Comparison of ENCODE assay signal across 20 cellular contexts in genomic region chr12:2764398-2764797, GRCh38. TPM values are rescaled to one million over a fixed set of nuclear protein-coding genes. Genes with fewer than 3 reads are reported as not detected.
DNase-seq lines count a peak whose midpoint lies in the region; ATAC-seq, FAIRE-seq and TF ChIP-seq lines count a peak whose summit lies in the region.
"Had no signal": no experiment of that assay in that cellular context is flagged by ENCODE, and none has a peak within 500 bp of the region (broad histone marks: within the 10 kb centered on the region; RNA-seq: fewer than 3 reads in every experiment).

No MANE protein-coding gene starts in this region.

- no peak overlapping the region for H3K9ac ChIP-seq in liver (ENCODE audit: low read depth in 1 of 2, low read length in 2 of 2)
- H3K9ac ChIP-seq in HepG2 (ENCODE audit: insufficient read depth, low read depth, low read length): no peak overlapping the region
- H3K9ac ChIP-seq: SK-N-SH had no signal

- intact Hi-C loops in HepG2 (cut with micrococcal nuclease; ENCODE audit: unreplicated experiment): no loop called here
- intact Hi-C loops in left colon (cut with DNase I, micrococcal nuclease): no loop called here

- H3K4me1 ChIP-seq in liver (ENCODE audit: control insufficient read depth in 4 of 4, insufficient read depth in 4 of 4, low read length in 3 of 4) (peaks cover 2 to 20% (median 18%) of the 10 kb centered on the region in 4 donors), HepG2 (ENCODE audit: insufficient read depth, low read length) (no peaks in the 10 kb centered on the region), small intestine (ENCODE audit: control insufficient read depth in 2 of 2, insufficient read depth in 1 of 2, low read depth in 1 of 2, low read length in 1 of 2) (peaks cover 0 to 3% of the 10 kb centered on the region in 2 donors)

- no peak overlapping the region for H3K27ac Mint-ChIP-seq in activated naive CD8-positive, alpha-beta T cell treated with anti-CD3 and anti-CD28 coated beads, Interleukin-2, amount 50 U/mL, for 24 hours
- H3K27ac Mint-ChIP-seq: CD4-positive, CD25-positive, alpha-beta regulatory T cell had no signal

- no peaks in the 10 kb centered on the region for H4K20me1 ChIP-seq in HepG2 (ENCODE audit: insufficient read depth, low read length)

- H3K36me3 Mint-ChIP-seq in activated naive CD8-positive, alpha-beta T cell treated with anti-CD3 and anti-CD28 coated beads, Interleukin-2, amount 50 U/mL, for 24 hours (ENCODE audit: low read depth): no peaks in the 10 kb centered on the region
- H3K36me3 Mint-ChIP-seq: CD4-positive, CD25-positive, alpha-beta regulatory T cell had no signal

- POLR2A ChIA-PET in HepG2 (lab: Yijun Ruan, JAX): no interaction called here

- TF ChIP-seq POLR2A in HepG2 (IDR thresholded peaks at IDR 0.05; ENCODE audit: insufficient read depth in 1 of 2, low read depth in 2 of 2, low read length in 2 of 2): no peak

- H3K4me2 ChIP-seq in HepG2 (ENCODE audit: low read depth, low read length): no peak overlapping the region
- H3K4me2 ChIP-seq: SK-N-SH had no signal

- peak in 1 of 2 donors; percentile 38 for TF ChIP-seq RAD21 in liver (IDR thresholded peaks at IDR 0.05)
- no peak for TF ChIP-seq RAD21 in HepG2 (CRISPR knock-in tag; IDR thresholded peaks at IDR 0.05)

- no peaks in the 10 kb centered on the region for H3K36me3 ChIP-seq in liver (ENCODE audit: control insufficient read depth in 4 of 4, insufficient read depth in 3 of 4, low read depth in 1 of 4, low read length in 3 of 4)
- H3K36me3 ChIP-seq in HepG2 (replicated peaks in 1 of 2; ENCODE audit: control insufficient read depth in 1 of 2, insufficient read depth in 2 of 2, low read length in 2 of 2): no peaks in the 10 kb centered on the region
- no peaks in the 10 kb centered on the region for H3K36me3 ChIP-seq in small intestine (ENCODE audit: control insufficient read depth in 2 of 2, insufficient read depth in 2 of 2, low read length in 2 of 2)

- no peaks in the 10 kb centered on the region for H3K79me2 ChIP-seq in HepG2 (ENCODE audit: insufficient read depth, low read length)

- no peak for DNase-seq in HepG2 (ENCODE audit: low spot score)
- no peak for DNase-seq in left colon
- DNase-seq in small intestine: peak; percentile 25
- no peak for DNase-seq in iPS-NIHi11 (ENCODE audit: low spot score)
- DNase-seq in COLO829 (ENCODE audit: low spot score): no peak
- DNase-seq in activated naive CD8-positive, alpha-beta T cell treated with anti-CD3 and anti-CD28 coated beads, Interleukin-2, amount 50 U/mL, for 24 hours: no peak
- no peak for DNase-seq in NCI-H1417 treated with DMSO at 0.1 percent for 48 hours (lab: John Stamatoyannopoulos, UW)
- DNase-seq: CD4-positive, CD25-positive, alpha-beta regulatory T cell; COR-L47; DMS53; H7; MV-4-11; NCI-H1105; NCI-H2081; NCI-H226; NCI-H510A treated with DMSO at 0.1 percent for 48 hours; SK-N-SH had no signal

- no peak for FAIRE-seq in HepG2 (lab: Jason Lieb, UNC)
- no peak for FAIRE-seq in small intestine (lab: Jason Lieb, UNC)
- FAIRE-seq: GM18507 had no signal

- H3K27ac ChIP-seq in liver (ENCODE audit: low read depth in 1 of 2, low read length in 2 of 2) (no peak overlapping the region), HepG2 (ENCODE audit: extremely low read length, insufficient read depth, low read length) (no peak overlapping the region), small intestine (ENCODE audit: low read depth in 1 of 2, low read length in 1 of 2) (no peak overlapping the region)
- H3K27ac ChIP-seq: HL-60 had no signal

- H3K9me3 ChIP-seq in liver (ENCODE audit: control insufficient read depth in 4 of 4, low read length in 3 of 4) (no peaks in the 10 kb centered on the region), HepG2 (ENCODE audit: low read length) (no peaks in the 10 kb centered on the region), small intestine (ENCODE audit: control insufficient read depth, low read depth) (no peaks in the 10 kb centered on the region)
- H3K9me3 ChIP-seq: SK-N-SH had no signal

- CTCF ChIA-PET in HepG2 (lab: Yijun Ruan, JAX; ENCODE audit: low intra/inter-chr PET ratio, low total read pairs): no interaction called here

- in situ Hi-C loops in HepG2 (cut with HindIII; ENCODE audit: extremely low pct_ligation_motif_present, low pct_unique_long_range_greater_than_20kb): no loop called here

- H3K4me3 Mint-ChIP-seq in activated naive CD8-positive, alpha-beta T cell treated with anti-CD3 and anti-CD28 coated beads, Interleukin-2, amount 50 U/mL, for 24 hours: no peak overlapping the region
- H3K4me3 Mint-ChIP-seq: CD4-positive, CD25-positive, alpha-beta regulatory T cell had no signal

- no peak overlapping the region for H3K4me3 ChIP-seq in liver (ENCODE audit: low read depth in 1 of 3, low read length in 3 of 3)
- no peak overlapping the region for H3K4me3 ChIP-seq in HepG2 (replicated peaks in 1 of 3; ENCODE audit: insufficient read depth in 1 of 3, low read depth in 2 of 3, low read length in 3 of 3)
- H3K4me3 ChIP-seq in small intestine (ENCODE audit: low read depth in 1 of 2, low read length in 2 of 2): no peak overlapping the region

- TF ChIP-seq CTCF in liver (IDR thresholded peaks at IDR 0.05; ENCODE audit: low read depth, low read length, missing input control) (no peak), HepG2 (CRISPR knock-in tag; IDR thresholded peaks at IDR 0.05) (no peak)

- no peak for ATAC-seq in HepG2
- peak; percentile 87 for ATAC-seq in left colon
- no peak for ATAC-seq in activated naive CD8-positive, alpha-beta T cell treated with anti-CD3 and anti-CD28 coated beads, Interleukin-2, amount 50 U/mL, for 24 hours

- TF ChIP-seq EP300 in HepG2 (IDR thresholded peaks at IDR 0.05; ENCODE audit: low read depth in 2 of 2, low read length in 2 of 2) (no peak), HepG2 (CRISPR knock-in tag; IDR thresholded peaks at IDR 0.05; ENCODE audit: borderline replicate concordance) (no peak)

- H2AFZ ChIP-seq in HepG2 (ENCODE audit: low read length): no peak overlapping the region

- H3K27me3 Mint-ChIP-seq in activated naive CD8-positive, alpha-beta T cell treated with anti-CD3 and anti-CD28 coated beads, Interleukin-2, amount 50 U/mL, for 24 hours: no peaks in the 10 kb centered on the region

- BruUV-seq in HepG2 (replicated peaks; lab: Mats Ljungman, UMichigan): no TSS peak

- no peaks in the 10 kb centered on the region for H3K4me1 Mint-ChIP-seq in activated naive CD8-positive, alpha-beta T cell treated with anti-CD3 and anti-CD28 coated beads, Interleukin-2, amount 50 U/mL, for 24 hours

- H3K9me3 Mint-ChIP-seq in activated naive CD8-positive, alpha-beta T cell treated with anti-CD3 and anti-CD28 coated beads, Interleukin-2, amount 50 U/mL, for 24 hours: no peaks in the 10 kb centered on the region
- H3K9me3 Mint-ChIP-seq: CD4-positive, CD25-positive, alpha-beta regulatory T cell had no signal

- H3K27me3 ChIP-seq in liver (ENCODE audit: control insufficient read depth in 4 of 4, insufficient read depth in 4 of 4, low read length in 3 of 4) (no peaks in the 10 kb centered on the region), HepG2 (ENCODE audit: control insufficient read depth in 1 of 2, insufficient read depth in 2 of 2, low read length in 2 of 2) (peaks cover 3 to 17% of the 10 kb centered on the region in 2 experiments; a peak in 4 of 5 replicates), small intestine (ENCODE audit: control insufficient read depth in 2 of 2, insufficient read depth in 2 of 2, low read length in 2 of 2) (no peaks in the 10 kb centered on the region)

RNA-seq across cellular contexts. Expression of gene FKBP4, which starts 30.4 kb away (rescaled TPM):
- total RNA-seq in liver (10 to 100 TPM; 29.9 to 38.7 TPM), HepG2 (2016; rRNA removed; fragmentation: Illumina TruSeq; extraction: Trizol) (66.1 and 76.3 TPM in 2 replicates), left colon (10 to 100 TPM; 66.3 to 67.9 TPM)
- polyA plus RNA-seq in liver (10 to 100 TPM; 21.3 to 33.3 TPM), HepG2 (2011; rRNA removed) (25.7 and 29.6 TPM in 2 replicates), small intestine (10 to 100 TPM; 20.3 to 37.0 (median 31.8) TPM)
- total RNA-seq in HepG2 (2016; cell fraction: cytosol; rRNA removed; fragmentation: Illumina TruSeq; extraction: Trizol; ENCODE audit: low read depth): 13.5 and 13.7 TPM in 2 replicates
- total RNA-seq in HepG2 (2016; cell fraction: insoluble cytoplasmic fraction; rRNA removed; fragmentation: Illumina TruSeq; extraction: Trizol): 68.8 and 76.9 TPM in 2 replicates
- 26.7 and 27.9 TPM in 2 replicates for total RNA-seq in HepG2 (2016; cell fraction: membrane; rRNA removed; fragmentation: Illumina TruSeq; extraction: Trizol)
- 36.1 and 39.5 TPM in 2 replicates for total RNA-seq in HepG2 (2016; cell fraction: nucleus; rRNA removed; fragmentation: Illumina TruSeq; extraction: Trizol)
- 25.3 and 30.2 TPM in 2 replicates for polyA plus RNA-seq in HepG2 (2011; cell fraction: cytosol; rRNA removed)
- polyA plus RNA-seq in HepG2 (2011; cell fraction: nucleus; rRNA removed): 27.1 and 32.0 TPM in 2 replicates
- 47.4 and 61.8 TPM in 2 replicates for polyA plus RNA-seq in HepG2 (2012)
- polyA plus RNA-seq in HepG2 (2016; cell fraction: cytosol; fragmentation: Illumina TruSeq; extraction: Trizol; ENCODE audit: low read depth): 10.6 TPM in 2 replicates
- polyA plus RNA-seq in HepG2 (2016; cell fraction: insoluble cytoplasmic fraction; fragmentation: Illumina TruSeq; extraction: Trizol; ENCODE audit: low read depth): 78.0 and 86.0 TPM in 2 replicates
- polyA plus RNA-seq in HepG2 (2016; cell fraction: membrane; fragmentation: Illumina TruSeq; extraction: Trizol; ENCODE audit: low read depth): 15.7 and 16.7 TPM in 2 replicates
- 50.3 and 52.7 TPM in 2 replicates for polyA plus RNA-seq in HepG2 (2016; cell fraction: nucleus; fragmentation: Illumina TruSeq; extraction: Trizol; ENCODE audit: insufficient read depth, low read depth)
- polyA minus RNA-seq in HepG2 (2011; rRNA and poly(A)+ RNA removed; ENCODE audit: low replicate concordance): 40.3 and 144 TPM in 2 replicates
- 26.7 and 28.6 TPM in 2 replicates for polyA minus RNA-seq in HepG2 (2011; cell fraction: cytosol; rRNA and poly(A)+ RNA removed)
- 30.3 and 49.1 TPM in 2 replicates for polyA minus RNA-seq in HepG2 (2011; cell fraction: nucleus; rRNA and poly(A)+ RNA removed)

RNA-seq across cellular contexts. Expression of gene ITFG2, which starts 48.1 kb away (rescaled TPM):
- 10 to 100 TPM in 1 of 2 donors, 1 to 10 TPM in 1; 9.3 to 26.3 TPM for total RNA-seq in liver
- polyA plus RNA-seq in liver: 10 to 100 TPM in 1 of 2 donors, 1 to 10 TPM in 1; 7.5 to 13.4 TPM
- total RNA-seq in HepG2 (2016; rRNA removed; fragmentation: Illumina TruSeq; extraction: Trizol): 8.9 and 15.5 TPM in 2 replicates
- 20.0 and 20.3 TPM in 2 replicates for total RNA-seq in HepG2 (2016; cell fraction: cytosol; rRNA removed; fragmentation: Illumina TruSeq; extraction: Trizol; ENCODE audit: low read depth)
- total RNA-seq in HepG2 (2016; cell fraction: insoluble cytoplasmic fraction; rRNA removed; fragmentation: Illumina TruSeq; extraction: Trizol): 7.9 and 16.4 TPM in 2 replicates
- total RNA-seq in HepG2 (2016; cell fraction: membrane; rRNA removed; fragmentation: Illumina TruSeq; extraction: Trizol): 10.7 and 12.0 TPM in 2 replicates
- total RNA-seq in HepG2 (2016; cell fraction: nucleus; rRNA removed; fragmentation: Illumina TruSeq; extraction: Trizol): 31.2 and 38.8 TPM in 2 replicates
- 12.5 and 14.8 TPM in 2 replicates for polyA plus RNA-seq in HepG2 (2011; rRNA removed)
- 4.1 and 7.2 TPM in 2 replicates for polyA plus RNA-seq in HepG2 (2011; cell fraction: cytosol; rRNA removed)
- polyA plus RNA-seq in HepG2 (2011; cell fraction: nucleus; rRNA removed): 41.4 and 42.8 TPM in 2 replicates
- 11.5 and 16.2 TPM in 2 replicates for polyA plus RNA-seq in HepG2 (2012)
- 2.4 and 2.5 TPM in 2 replicates for polyA plus RNA-seq in HepG2 (2016; cell fraction: cytosol; fragmentation: Illumina TruSeq; extraction: Trizol; ENCODE audit: low read depth)
- polyA plus RNA-seq in HepG2 (2016; cell fraction: insoluble cytoplasmic fraction; fragmentation: Illumina TruSeq; extraction: Trizol; ENCODE audit: low read depth): 7.9 TPM in 2 replicates
- polyA plus RNA-seq in HepG2 (2016; cell fraction: membrane; fragmentation: Illumina TruSeq; extraction: Trizol; ENCODE audit: low read depth): 3.1 and 4.4 TPM in 2 replicates
- 63.9 and 69.9 TPM in 2 replicates for polyA plus RNA-seq in HepG2 (2016; cell fraction: nucleus; fragmentation: Illumina TruSeq; extraction: Trizol; ENCODE audit: insufficient read depth, low read depth)
- 49.0 and 83.1 TPM in 2 replicates for polyA minus RNA-seq in HepG2 (2011; rRNA and poly(A)+ RNA removed; ENCODE audit: low replicate concordance)
- 9.7 and 14.4 TPM in 2 replicates for polyA minus RNA-seq in HepG2 (2011; cell fraction: cytosol; rRNA and poly(A)+ RNA removed)
- 66.3 and 69.5 TPM in 2 replicates for polyA minus RNA-seq in HepG2 (2011; cell fraction: nucleus; rRNA and poly(A)+ RNA removed)
- total RNA-seq in left colon: 10 to 100 TPM; 31.3 to 31.8 TPM
- 10 to 100 TPM; 17.0 to 27.0 (median 17.7) TPM for polyA plus RNA-seq in small intestine
